Comparison of ENCODE assay signal across 8 cellular contexts in the genomic region with DNA sequence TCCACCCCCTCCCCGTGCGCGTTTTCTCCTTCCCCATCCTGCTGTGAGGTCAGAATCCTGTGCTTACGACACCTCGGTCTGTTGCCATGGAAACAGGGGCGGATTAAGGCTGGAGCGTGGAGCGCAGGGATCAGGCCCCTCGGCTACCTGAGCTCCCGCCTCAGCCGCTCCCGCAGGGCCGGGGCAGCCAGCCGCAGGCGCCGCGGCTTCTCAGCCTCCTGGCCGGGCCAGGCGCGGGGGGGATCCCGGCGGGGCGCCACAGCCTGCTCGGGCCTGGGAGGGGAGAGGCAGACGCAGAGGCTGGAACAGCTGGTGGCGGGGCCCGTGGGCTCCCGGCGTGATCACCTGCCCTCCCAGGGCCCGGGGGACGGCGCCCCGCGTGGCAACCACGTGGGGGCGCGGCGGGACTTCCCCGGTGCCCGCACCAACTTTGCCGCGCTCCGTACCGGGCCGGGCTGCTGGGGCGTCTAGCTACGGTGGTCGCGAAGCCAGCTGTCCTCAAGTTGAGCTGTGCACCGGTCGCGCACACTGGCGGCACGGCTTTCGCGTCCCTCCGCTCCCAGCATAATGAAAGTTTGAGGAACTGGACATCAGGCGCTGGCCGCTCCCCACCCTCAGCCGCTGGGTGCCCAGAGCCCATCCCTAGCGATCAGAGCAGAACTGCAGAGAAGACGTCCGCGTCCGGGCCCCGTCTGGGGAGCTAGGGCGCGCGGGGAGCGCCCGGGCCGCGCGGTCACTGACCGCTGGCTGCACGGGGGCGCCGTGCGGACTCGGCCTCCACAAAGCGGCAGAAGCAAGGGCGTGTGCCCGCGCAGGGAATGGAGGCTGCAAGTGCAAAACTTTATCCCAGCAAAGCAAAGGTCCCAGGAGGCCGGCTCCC. TPM values are rescaled to one million over a fixed set of nuclear protein-coding genes. Genes with fewer than 3 reads are reported as not detected.
A peak's percentile ranks its signal among the peaks of the same experiment; 100 is the strongest.
DNase-seq lines count a peak whose midpoint lies in the region; ATAC-seq and TF ChIP-seq lines count a peak whose summit lies in the region.

No MANE protein-coding gene starts in this region.

- peaks cover 3 to 10% of the 10 kb centered on the region in 2 donors for H3K27me3 ChIP-seq in naive thymus-derived CD4-positive, alpha-beta T cell (ENCODE audit: control insufficient read depth in 2 of 2, insufficient read depth in 2 of 2, low read length in 2 of 2)

- peaks cover 16 to 76% (median 22%) of the 10 kb centered on the region in 5 donors for H3K27me3 Mint-ChIP-seq in naive thymus-derived CD4-positive, alpha-beta T cell

- peak overlapping the region; percentile 67 to 84 (median 76) for H3K4me3 Mint-ChIP-seq in naive thymus-derived CD4-positive, alpha-beta T cell

- no peaks in the 10 kb centered on the region for H3K9me3 ChIP-seq in naive thymus-derived CD4-positive, alpha-beta T cell (ENCODE audit: control insufficient read depth in 2 of 3, low read length in 3 of 3)

- peak; percentile 40 for ATAC-seq in naive thymus-derived CD4-positive, alpha-beta T cell
- ATAC-seq in HG02981 (IDR thresholded peaks at IDR 0.05; ENCODE audit: unreplicated experiment), result no peak

- DNase-seq in KBM-7 (peak; percentile 85), epithelial cell of esophagus (ENCODE audit: low read depth) (peak; percentile 41), NCI-H1694 (lab: John Stamatoyannopoulos, UW) (no peak), NCI-H446 treated with DMSO at 0.1 percent for 48 hours (lab: John Stamatoyannopoulos, UW) (no peak)
- DNase-seq in activated CD4-positive, alpha-beta T cell treated with anti-CD3 and anti-CD28 coated beads for 48 hours, result peak; percentile 41
- peak; percentile 38 to 67 (median 46) for DNase-seq in naive thymus-derived CD4-positive, alpha-beta T cell

- H3K4me1 ChIP-seq in naive thymus-derived CD4-positive, alpha-beta T cell (ENCODE audit: control insufficient read depth in 2 of 2, insufficient read depth in 2 of 2, low read length in 2 of 2), result peaks cover 11 to 19% of the 10 kb centered on the region in 2 donors

- H3K36me3 ChIP-seq in naive thymus-derived CD4-positive, alpha-beta T cell (ENCODE audit: control insufficient read depth in 2 of 3, insufficient read depth in 3 of 3, low read length in 3 of 3), result no peaks in the 10 kb centered on the region

- POLR2A ChIA-PET in naive thymus-derived CD4-positive, alpha-beta T cell (lab: Charles Lee), result interaction anchor here (1.1 kb wide), 1 partner anchor 10 kb away, joined by 4 read pairs; no protein-coding TSS in a partner anchor

- in situ Hi-C loops in KBM-7 (cut with MboI; ENCODE audit: low pct_unique_long_range_greater_than_20kb, low sequenced_read_pairs), result no loop called here

- H3K9me3 Mint-ChIP-seq in naive thymus-derived CD4-positive, alpha-beta T cell, result peaks cover 0 to 4% (median 0%) of the 10 kb centered on the region in 11 donors

- CTCF ChIA-PET in naive thymus-derived CD4-positive, alpha-beta T cell (lab: Charles Lee), result interaction anchor here (1.4 to 2.1 kb wide), 2 partner anchors 142 to 302 kb away, joined by 4 read pairs; no protein-coding TSS in a partner anchor

- H3K4me1 Mint-ChIP-seq in naive thymus-derived CD4-positive, alpha-beta T cell, result peaks cover 10 to 23% (median 16%) of the 10 kb centered on the region in 7 donors

- TF ChIP-seq CTCF in C4-2B (conservative IDR thresholded peaks at IDR 0.05) (no peak), epithelial cell of esophagus (IDR thresholded peaks at IDR 0.05; ENCODE audit: insufficient read depth, low read depth, low read length, missing control alignments) (no peak)

- peaks cover 0 to 3% (median 0%) of the 10 kb centered on the region in 5 donors for H3K36me3 Mint-ChIP-seq in naive thymus-derived CD4-positive, alpha-beta T cell

- H3K27ac Mint-ChIP-seq in naive thymus-derived CD4-positive, alpha-beta T cell, result peak overlapping the region in 2 of 9 donors; percentile 36 to 48

- peak overlapping the region; percentile 14; the same call in 1 of the 2 replicates for H3K27ac ChIP-seq in C4-2B
- peak overlapping the region; percentile 45 for H3K27ac ChIP-seq in naive thymus-derived CD4-positive, alpha-beta T cell (ENCODE audit: low read depth, low read length)

- peak overlapping the region; percentile 66 for H3K4me3 ChIP-seq in epithelial cell of esophagus (ENCODE audit: low read length)
- H3K4me3 ChIP-seq in naive thymus-derived CD4-positive, alpha-beta T cell (ENCODE audit: low read length), result peak overlapping the region; percentile 58

- intact Hi-C loops in naive thymus-derived CD4-positive, alpha-beta T cell (cut with micrococcal nuclease), result loop anchor here (2.0 to 10.0 kb wide), 3 partner anchors 17 to 149 kb away; partner anchors contain the start of gene OVCA2 (in 1 of the 2)

RNA-seq across cellular contexts. Expression of gene RTN4RL1, which starts 1.2 kb away (rescaled TPM):
- total RNA-seq in naive thymus-derived CD4-positive, alpha-beta T cell, result 1 to 10 TPM in 1 of 5 experiments, under 1 TPM in 2, not detected in 2; 0.19 to 1.5 (median 0.49) TPM
- polyA plus RNA-seq in naive thymus-derived CD4-positive, alpha-beta T cell, result under 1 TPM; 0.21 to 0.58 TPM

RNA-seq across cellular contexts. Expression of gene DPH1, which starts 6.0 kb away (rescaled TPM):
- 100 to 1,000 TPM in 1 of 5 experiments, 10 to 100 TPM in 4; 47.3 to 124 (median 97.6) TPM for total RNA-seq in naive thymus-derived CD4-positive, alpha-beta T cell
- 10 to 100 TPM; 32.9 to 51.3 TPM for polyA plus RNA-seq in naive thymus-derived CD4-positive, alpha-beta T cell

RNA-seq across cellular contexts. Expression of gene OVCA2, which starts 17.9 kb away (rescaled TPM):
- total RNA-seq in naive thymus-derived CD4-positive, alpha-beta T cell, result 10 to 100 TPM; 24.5 to 37.9 (median 31.8) TPM
- 10 to 100 TPM; 52.7 to 65.5 TPM for polyA plus RNA-seq in naive thymus-derived CD4-positive, alpha-beta T cell

RNA-seq across cellular contexts. Expression of gene HIC1, which starts 31.0 kb away (rescaled TPM):
- 100 to 1,000 TPM in 1 of 5 experiments, 1 to 10 TPM in 4; 1.4 to 128 (median 6.3) TPM for total RNA-seq in naive thymus-derived CD4-positive, alpha-beta T cell
- polyA plus RNA-seq in naive thymus-derived CD4-positive, alpha-beta T cell, result under 1 TPM; 0.56 to 0.83 TPM

Comparison
In these comparisons a context has a peak if more than half of its experiments do, and no peak if none do; other contexts are left out.
1. DNase-seq: peak in KBM-7 (single experiment), activated CD4-positive, alpha-beta T cell treated with anti-CD3 and anti-CD28 coated beads for 48 hours (single experiment), epithelial cell of esophagus (single experiment) and naive thymus-derived CD4-positive, alpha-beta T cell (9 of 9); none in NCI-H1694 (single experiment) and NCI-H446 treated with DMSO at 0.1 percent for 48 hours (single experiment).